2 cellular contexts compared by ENCODE assay signal in genomic region chr20:50101281-50101680, GRCh38.
TF ChIP-seq lines count a peak whose summit lies in the region.

No MANE protein-coding gene starts in this region.

TF ChIP-seq in HEK293, 187 proteins besides CTCF, POLR2A, EP300 and RAD21:
- TF ChIP-seq ZNF48 (tag by site-specific recombination; IDR thresholded peaks at IDR 0.05): no peak
- peak; percentile 54; the same call in 1 of the 2 replicates for TF ChIP-seq ZNF362 (tag by site-specific recombination; IDR thresholded peaks at IDR 0.05)
- TF ChIP-seq ZNF548 (tag by site-specific recombination; IDR thresholded peaks at IDR 0.05): no peak

TF ChIP-seq in K562, 482 proteins besides CTCF, POLR2A, EP300 and RAD21:
- TF ChIP-seq, protein P1, sequence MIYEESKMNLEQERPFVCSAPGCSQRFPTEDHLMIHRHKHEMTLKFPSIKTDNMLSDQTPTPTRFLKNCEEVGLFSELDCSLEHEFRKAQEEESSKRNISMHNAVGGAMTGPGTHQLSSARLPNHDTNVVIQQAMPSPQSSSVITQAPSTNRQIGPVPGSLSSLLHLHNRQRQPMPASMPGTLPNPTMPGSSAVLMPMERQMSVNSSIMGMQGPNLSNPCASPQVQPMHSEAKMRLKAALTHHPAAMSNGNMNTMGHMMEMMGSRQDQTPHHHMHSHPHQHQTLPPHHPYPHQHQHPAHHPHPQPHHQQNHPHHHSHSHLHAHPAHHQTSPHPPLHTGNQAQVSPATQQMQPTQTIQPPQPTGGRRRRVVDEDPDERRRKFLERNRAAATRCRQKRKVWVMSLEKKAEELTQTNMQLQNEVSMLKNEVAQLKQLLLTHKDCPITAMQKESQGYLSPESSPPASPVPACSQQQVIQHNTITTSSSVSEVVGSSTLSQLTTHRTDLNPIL (CRISPR knock-in tag; IDR thresholded peaks at IDR 0.05): no peak
- TF ChIP-seq, protein P2, sequence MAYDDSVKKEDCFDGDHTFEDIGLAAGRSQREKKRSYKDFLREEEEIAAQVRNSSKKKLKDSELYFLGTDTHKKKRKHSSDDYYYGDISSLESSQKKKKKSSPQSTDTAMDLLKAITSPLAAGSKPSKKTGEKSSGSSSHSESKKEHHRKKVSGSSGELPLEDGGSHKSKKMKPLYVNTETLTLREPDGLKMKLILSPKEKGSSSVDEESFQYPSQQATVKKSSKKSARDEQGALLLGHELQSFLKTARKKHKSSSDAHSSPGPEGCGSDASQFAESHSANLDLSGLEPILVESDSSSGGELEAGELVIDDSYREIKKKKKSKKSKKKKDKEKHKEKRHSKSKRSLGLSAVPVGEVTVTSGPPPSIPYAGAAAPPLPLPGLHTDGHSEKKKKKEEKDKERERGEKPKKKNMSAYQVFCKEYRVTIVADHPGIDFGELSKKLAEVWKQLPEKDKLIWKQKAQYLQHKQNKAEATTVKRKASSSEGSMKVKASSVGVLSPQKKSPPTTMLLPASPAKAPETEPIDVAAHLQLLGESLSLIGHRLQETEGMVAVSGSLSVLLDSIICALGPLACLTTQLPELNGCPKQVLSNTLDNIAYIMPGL (CRISPR knock-in tag; IDR thresholded peaks at IDR 0.05): no peak
- peak; percentile 46 for TF ChIP-seq ATF3 (IDR thresholded peaks at IDR 0.05)
- no peak for TF ChIP-seq ATF3 (CRISPR knock-in tag; conservative IDR thresholded peaks at IDR 0.05)
- TF ChIP-seq ZNF239 (CRISPR knock-in tag; IDR thresholded peaks at IDR 0.05): no peak
- no peak for TF ChIP-seq MTA2 (IDR thresholded peaks at IDR 0.05; ENCODE audit: low read depth)
- TF ChIP-seq CEBPG (CRISPR knock-in tag; IDR thresholded peaks at IDR 0.05): no peak
- peak; percentile 38 to 50; a peak in 2 of 4 replicates for TF ChIP-seq CEBPG (tag; conservative IDR thresholded peaks at IDR 0.05 in 1 of 2, IDR thresholded peaks at IDR 0.05 in 1 of 2)
